13 cellular contexts compared by ENCODE assay signal in the genomic region with DNA sequence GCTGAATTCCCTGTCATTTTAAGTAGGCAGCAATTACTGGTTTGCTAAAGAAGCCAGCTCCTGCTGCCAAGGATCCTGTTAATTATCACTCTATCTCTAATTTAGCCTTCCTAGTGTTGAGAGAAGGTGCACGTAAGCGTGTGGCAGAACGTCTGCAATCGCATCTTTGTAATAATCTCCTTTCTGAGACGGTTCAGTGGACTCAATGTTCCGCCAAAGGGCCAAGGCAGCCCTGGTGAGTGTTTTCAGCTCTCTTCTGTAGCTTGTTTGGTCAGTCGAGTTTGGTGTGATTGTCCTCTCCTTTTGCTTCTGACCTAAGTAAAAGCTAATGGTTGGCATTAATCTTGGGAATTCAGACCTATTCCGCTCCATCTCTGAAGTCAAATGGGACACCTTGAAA. TPM values are rescaled to one million over a fixed set of nuclear protein-coding genes. Genes with fewer than 3 reads are reported as not detected.
DNase-seq lines count a peak whose midpoint lies in the region; ATAC-seq and TF ChIP-seq lines count a peak whose summit lies in the region.
"Had no signal": no experiment of that assay in that cellular context is flagged by ENCODE, and none has a peak within 500 bp of the region (broad histone marks: within the 10 kb centered on the region; RNA-seq: fewer than 3 reads in every experiment).

No MANE protein-coding gene starts in this region.

- WGBS in heart left ventricle, 4 donors, result 42 to 61% (median 45%) methylated on average over 8 of the region's 8 CpGs

- H3K36me3 ChIP-seq in heart left ventricle (no peaks in the 10 kb centered on the region), muscle layer of duodenum (ENCODE audit: control insufficient read depth in 1 of 2, insufficient read depth in 2 of 2, low read length in 2 of 2) (no peaks in the 10 kb centered on the region), tibial artery (no peaks in the 10 kb centered on the region)
- H3K36me3 ChIP-seq: WERI-Rb-1 had no signal

- H3K9me3 ChIP-seq in heart left ventricle (no peaks in the 10 kb centered on the region), muscle layer of duodenum (ENCODE audit: control insufficient read depth in 1 of 2, low read length in 2 of 2) (no peaks in the 10 kb centered on the region), tibial artery (no peaks in the 10 kb centered on the region)

- H3K36me3 Mint-ChIP-seq in activated CD4-positive, alpha-beta T cell treated with anti-CD3 and anti-CD28 coated beads, Interleukin-2, amount 10 ng/mL, durations not matched to agents 7 days and 5 days (ENCODE audit: low read depth), result no peaks in the 10 kb centered on the region

- TF ChIP-seq POLR2A in heart left ventricle (IDR thresholded peaks at IDR 0.05), result no peak

- peaks cover 3% of the 10 kb centered on the region for H3K27me3 Mint-ChIP-seq in activated CD4-positive, alpha-beta T cell treated with anti-CD3 and anti-CD28 coated beads, Interleukin-2, amount 10 ng/mL, durations not matched to agents 7 days and 5 days

- no peak for DNase-seq in heart left ventricle
- DNase-seq in left cardiac atrium, result no peak
- DNase-seq in dermis blood vessel endothelial cell, result peak; percentile 53
- DNase-seq in tibial artery, result no peak
- DNase-seq in activated CD4-positive, alpha-beta T cell treated with anti-CD3 and anti-CD28 coated beads, Interleukin-2, amount 10 ng/mL, durations not matched to agents 7 days and 5 days, result no peak
- no peak for DNase-seq in activated CD4-positive, alpha-beta T cell treated with anti-CD3 and anti-CD28 coated beads for 1 hour
- DNase-seq in posterior cingulate gyrus, result no peak
- DNase-seq: activated naive CD4-positive, alpha-beta T cell; NCI-H1092 treated with DMSO at 0.1 percent for 48 hours; stimulated activated CD4-positive, alpha-beta T cell treated with anti-CD3 and anti-CD28 coated beads, Interleukin-2, amount 100 ng/mL, for 48 hours; SW 1271; WERI-Rb-1 had no signal

- no peaks in the 10 kb centered on the region for H3K9me3 Mint-ChIP-seq in activated CD4-positive, alpha-beta T cell treated with anti-CD3 and anti-CD28 coated beads, Interleukin-2, amount 10 ng/mL, durations not matched to agents 7 days and 5 days

- no peak overlapping the region for H3K4me3 Mint-ChIP-seq in activated CD4-positive, alpha-beta T cell treated with anti-CD3 and anti-CD28 coated beads, Interleukin-2, amount 10 ng/mL, durations not matched to agents 7 days and 5 days

- H3K27me3 ChIP-seq in heart left ventricle (no peaks in the 10 kb centered on the region), muscle layer of duodenum (ENCODE audit: low read depth, low read length) (no peaks in the 10 kb centered on the region), tibial artery (no peaks in the 10 kb centered on the region)

- H3K27ac ChIP-seq in heart left ventricle, result peak overlapping the region in 7 of 12 donors; percentile 16 to 90 (median 28)
- H3K27ac ChIP-seq in muscle layer of duodenum (ENCODE audit: low read length), result peak overlapping the region; percentile 72
- H3K27ac ChIP-seq in tibial artery, result peak overlapping the region; percentile 36 to 39
- H3K27ac ChIP-seq: WERI-Rb-1 had no signal

- H3K4me1 Mint-ChIP-seq in activated CD4-positive, alpha-beta T cell treated with anti-CD3 and anti-CD28 coated beads, Interleukin-2, amount 10 ng/mL, durations not matched to agents 7 days and 5 days, result no peaks in the 10 kb centered on the region

- H3K4me3 ChIP-seq in heart left ventricle (no peak overlapping the region), muscle layer of duodenum (ENCODE audit: low read depth in 1 of 2, low read length in 2 of 2) (no peak overlapping the region), tibial artery (no peak overlapping the region)

- CTCF ChIA-PET in activated CD4-positive, alpha-beta T cell treated with anti-CD3 and anti-CD28 coated beads, Interleukin-2, amount 10 ng/mL, durations not matched to agents 7 days and 5 days (lab: Charles Lee), result no interaction called here

- intact Hi-C loops in heart left ventricle (cut with DNase I) (no loop called here), left cardiac atrium (cut with DNase I) (no loop called here), tibial artery (cut with DNase I; ENCODE audit: low total_unique reads) (no loop called here), posterior cingulate gyrus (cut with DNase I) (no loop called here)

- peaks cover 0 to 79% (median 57%) of the 10 kb centered on the region in 12 donors for H3K4me1 ChIP-seq in heart left ventricle
- H3K4me1 ChIP-seq in muscle layer of duodenum (ENCODE audit: control insufficient read depth in 1 of 2, insufficient read depth in 2 of 2, low read length in 2 of 2), result peaks cover 0 to 70% of the 10 kb centered on the region in 2 donors
- peaks cover 0 to 77% (median 27%) of the 10 kb centered on the region in 4 donors for H3K4me1 ChIP-seq in tibial artery

- no peak for TF ChIP-seq CTCF in heart left ventricle (IDR thresholded peaks at IDR 0.05)
- no peak for TF ChIP-seq CTCF in tibial artery (IDR thresholded peaks at IDR 0.05)

- ATAC-seq in heart left ventricle (no peak), left cardiac atrium (no peak)

- POLR2A ChIA-PET in activated CD4-positive, alpha-beta T cell treated with anti-CD3 and anti-CD28 coated beads, Interleukin-2, amount 10 ng/mL, durations not matched to agents 7 days and 5 days (lab: Charles Lee), result no interaction called here

- H3K27ac Mint-ChIP-seq in activated CD4-positive, alpha-beta T cell treated with anti-CD3 and anti-CD28 coated beads, Interleukin-2, amount 10 ng/mL, durations not matched to agents 7 days and 5 days, result no peak overlapping the region

RNA-seq across cellular contexts. Expression of a gene that starts 24.2 kb away (rescaled TPM):
- total RNA-seq in heart left ventricle (100 to 1,000 TPM in 2 of 9 donors, 10 to 100 TPM in 7; 61.4 to 114 (median 86.9) TPM), left cardiac atrium (10 to 100 TPM; 35.2 to 51.4 TPM), dermis blood vessel endothelial cell (1.5 and 5.7 TPM in 2 replicates)
- polyA plus RNA-seq in heart left ventricle, result 10 to 100 TPM; 17.9 to 56.9 TPM
- total RNA-seq in activated CD4-positive, alpha-beta T cell treated with anti-CD3 and anti-CD28 coated beads, Interleukin-2, amount 10 ng/mL, durations not matched to agents 7 days and 5 days, result under 1 TPM in 1 of 2 experiments, not detected in 1; 0.10 TPM
